1 cellular context compared by ENCODE assay signal in genomic region chr1:109391626-109392025, GRCh38.
A peak's percentile ranks its signal among the peaks of the same experiment; 100 is the strongest.
TF ChIP-seq lines count a peak whose summit lies in the region.

No MANE protein-coding gene starts in this region.

TF ChIP-seq in GM12878, 131 proteins besides CTCF, POLR2A, EP300 and RAD21 (continued from another document and continues in another):
- TF ChIP-seq NBN (IDR thresholded peaks at IDR 0.05) (0 out of 2 replicates have a peak, but pooled peaks have one; percentile 62), ELK1 (IDR thresholded peaks at IDR 0.05; ENCODE audit: low read depth, low read length) (no peak), ETV6 (conservative IDR thresholded peaks at IDR 0.05 in 1 of 2, IDR thresholded peaks at IDR 0.05 in 1 of 2; ENCODE audit: borderline replicate concordance in 1 of 2, low read depth in 1 of 2) (no peak), BHLHE40 (IDR thresholded peaks at IDR 0.05; ENCODE audit: borderline replicate concordance in 1 of 2, low read depth in 2 of 2, low read length in 1 of 2) (0 out of 4 replicates have a peak, but pooled peaks of 1 of the 2 experiments have one; percentile 40), ZBED1 (IDR thresholded peaks at IDR 0.05; ENCODE audit: borderline replicate concordance) (peak; percentile 51; the same call in 1 of the 2 replicates), GATAD2B (conservative IDR thresholded peaks at IDR 0.05; ENCODE audit: low read depth) (no peak), RUNX3 (IDR thresholded peaks at IDR 0.05; ENCODE audit: low read length) (peak; percentile 93), STAT3 (IDR thresholded peaks at IDR 0.05; ENCODE audit: low read depth, low read length) (no peak; the same call in 1 of the 2 replicates), CUX1 (IDR thresholded peaks at IDR 0.05; ENCODE audit: insufficient replicate concordance, low read depth, low read length) (peak; percentile 80), RCOR1 (conservative IDR thresholded peaks at IDR 0.05; ENCODE audit: low read depth, low read length) (0 out of 2 replicates have a peak, but pooled peaks have one; percentile 66), IRF4 (IDR thresholded peaks at IDR 0.05; ENCODE audit: low read depth, low read length) (peak; percentile 83; the same call in 1 of the 2 replicates), ZNF622 (IDR thresholded peaks at IDR 0.05) (no peak), MTA2 (IDR thresholded peaks at IDR 0.05; ENCODE audit: low read depth) (peak; percentile 83), PML (IDR thresholded peaks at IDR 0.05; ENCODE audit: low read length) (peak; percentile 58; the same call in 1 of the 2 replicates), KLF5 (IDR thresholded peaks at IDR 0.05; ENCODE audit: partially characterized antibody) (no peak), NR2F1 (conservative IDR thresholded peaks at IDR 0.05) (0 out of 2 replicates have a peak, but pooled peaks have one; percentile 15), BMI1 (IDR thresholded peaks at IDR 0.05; ENCODE audit: borderline replicate concordance) (peak; percentile 43; the same call in 1 of the 2 replicates), EED (IDR thresholded peaks at IDR 0.05; ENCODE audit: low read depth) (peak; percentile 54; the same call in 1 of the 2 replicates), EZH2 (IDR thresholded peaks at IDR 0.05; ENCODE audit: borderline replicate concordance, control insufficient read depth, low read depth, low read length) (no peak), NFYA (IDR thresholded peaks at IDR 0.05; ENCODE audit: borderline replicate concordance, low read depth, low read length) (no peak), CREB1 (IDR thresholded peaks at IDR 0.05; ENCODE audit: low read depth) (peak; percentile 38; the same call in 1 of the 2 replicates), RELB (IDR thresholded peaks at IDR 0.05; ENCODE audit: low read depth) (peak; percentile 89; the same call in 1 of the 2 replicates), TCF12 (IDR thresholded peaks at IDR 0.05; ENCODE audit: low read depth, low read length) (peak; percentile 54; the same call in 1 of the 2 replicates), SIN3A (IDR thresholded peaks at IDR 0.05; ENCODE audit: low read depth, low read length) (no peak), LARP7 (IDR thresholded peaks at IDR 0.05) (no peak), E2F8 (IDR thresholded peaks at IDR 0.05; ENCODE audit: low read depth, partially characterized antibody) (no peak), MLLT1 (IDR thresholded peaks at IDR 0.05) (0 out of 2 replicates have a peak, but pooled peaks have one; percentile 33), SKIL (IDR thresholded peaks at IDR 0.05; ENCODE audit: low read depth, poor library complexity, severe bottlenecking) (peak; percentile 81), FOXM1 (IDR thresholded peaks at IDR 0.05; ENCODE audit: low read depth, low read length) (peak; percentile 84), DPF2 (IDR thresholded peaks at IDR 0.05) (peak; percentile 83), CHD4 (IDR thresholded peaks at IDR 0.05) (no peak), ATF7 (IDR thresholded peaks at IDR 0.05; ENCODE audit: low read depth) (peak; percentile 60), NFIC (IDR thresholded peaks at IDR 0.05; ENCODE audit: low read depth, low read length) (peak; percentile 92), TBL1XR1 (IDR thresholded peaks at IDR 0.05; ENCODE audit: low read depth, low read length) (peak; percentile 65; the same call in 1 of the 2 replicates), GABPA (IDR thresholded peaks at IDR 0.05; ENCODE audit: low read depth) (0 out of 2 replicates have a peak, but pooled peaks have one; percentile 35), ZNF24 (IDR thresholded peaks at IDR 0.05) (peak; percentile 21; the same call in 1 of the 2 replicates), PAX8 (IDR thresholded peaks at IDR 0.05) (no peak), IKZF1 (conservative IDR thresholded peaks at IDR 0.05) (peak; percentile 81), POU2F2 (IDR thresholded peaks at IDR 0.05; ENCODE audit: borderline replicate concordance, low read depth, low read length) (0 out of 3 replicates have a peak, but pooled peaks have one; percentile 31), CREM (IDR thresholded peaks at IDR 0.05; ENCODE audit: low read depth) (peak; percentile 42; the same call in 1 of the 2 replicates), BCL3 (IDR thresholded peaks at IDR 0.05; ENCODE audit: borderline replicate concordance, insufficient read depth, low read depth, low read length, poor library complexity, severe bottlenecking) (no peak), ZNF207 (IDR thresholded peaks at IDR 0.05; ENCODE audit: borderline replicate concordance) (no peak), POLR2AphosphoS2 (IDR thresholded peaks at IDR 0.05; ENCODE audit: low read depth, low read length) (no peak), CEBPB (IDR thresholded peaks at IDR 0.05; ENCODE audit: borderline replicate concordance in 1 of 2, low read depth in 2 of 2, low read length in 2 of 2) (peak in 1 of 2 experiments; percentile 32; a peak in 1 of 4 replicates), IRF5 (IDR thresholded peaks at IDR 0.05; ENCODE audit: borderline replicate concordance) (no peak), HDAC2 (IDR thresholded peaks at IDR 0.05) (no peak), JUNB (IDR thresholded peaks at IDR 0.05) (peak; percentile 76), NRF1 (conservative IDR thresholded peaks at IDR 0.05; ENCODE audit: low read depth, low read length) (no peak), SPI1 (IDR thresholded peaks at IDR 0.05; ENCODE audit: borderline replicate concordance, insufficient read depth, low read depth, low read length) (peak; percentile 95)
